1 cellular context compared by ENCODE assay signal in genomic region chr1:163337631-163338030, GRCh38.
TF ChIP-seq lines count a peak whose summit lies in the region.

No MANE protein-coding gene starts in this region.

TF ChIP-seq in IMR-90, 13 proteins besides CTCF, POLR2A, EP300 and RAD21 (continued from another document):
- TF ChIP-seq MAFK (IDR thresholded peaks at IDR 0.05; ENCODE audit: low read depth, low read length) (no peak), CEBPB (IDR thresholded peaks at IDR 0.05; ENCODE audit: low read depth, low read length) (no peak)
